In the genomic region with DNA sequence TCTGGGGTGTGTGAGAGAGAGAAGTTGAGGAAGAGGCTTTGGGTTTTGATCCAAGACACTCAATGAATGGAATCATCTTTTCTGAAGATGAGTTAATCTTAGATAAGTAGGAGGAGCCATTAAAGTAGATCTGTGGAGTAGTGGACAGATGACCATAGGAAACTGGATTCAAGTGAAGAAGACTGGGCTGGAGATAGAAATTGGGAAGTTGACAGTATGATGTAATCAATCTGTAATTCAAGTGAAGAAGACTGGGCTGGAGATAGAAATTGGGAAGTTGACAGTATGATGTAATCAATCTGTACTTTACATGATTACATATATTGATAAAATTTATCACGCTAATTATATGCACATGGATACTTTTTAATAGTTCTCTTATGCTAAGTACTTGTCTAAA, we compare ENCODE assay signal across 25 cellular contexts.
DNase-seq lines count a peak whose midpoint lies in the region; ATAC-seq and TF ChIP-seq lines count a peak whose summit lies in the region.
"Had no signal": no experiment of that assay in that cellular context is flagged by ENCODE, and none has a peak within 500 bp of the region (broad histone marks: within the 10 kb centered on the region; RNA-seq: fewer than 3 reads in every experiment).

No MANE protein-coding gene starts in this region.

- no peak overlapping the region for H4K91ac ChIP-seq in IMR-90 (ENCODE audit: insufficient read depth, low read depth, low read length)

- no peaks in the 10 kb centered on the region for H3K27me3 Mint-ChIP-seq in Caco-2 (ENCODE audit: insufficient read depth, unreplicated experiment)
- H3K27me3 Mint-ChIP-seq: CD4-positive, CD25-positive, alpha-beta regulatory T cell; type B pancreatic cell had no signal

- H3K18ac ChIP-seq in IMR-90 (ENCODE audit: low read depth, low read length): no peak overlapping the region

- peaks cover 21% of the 10 kb centered on the region for H3K4me1 Mint-ChIP-seq in Caco-2 (ENCODE audit: low read depth, unreplicated experiment)

- peaks cover 4 to 12% of the 10 kb centered on the region in 2 experiments; a peak in 1 of 4 replicates for H3K79me1 ChIP-seq in IMR-90 (ENCODE audit: low read depth in 1 of 2, low read length in 2 of 2)

- BruUV-seq in Caco-2 (replicated peaks; lab: Mats Ljungman, UMichigan) (no TSS peak), IMR-90 (replicated peaks; lab: Mats Ljungman, UMichigan) (no TSS peak)

- peaks cover 35% of the 10 kb centered on the region for H3K4me1 ChIP-seq in Caco-2
- H3K4me1 ChIP-seq in IMR-90 (ENCODE audit: control insufficient read depth, insufficient read depth, low read length): peaks cover 2% of the 10 kb centered on the region
- no peaks in the 10 kb centered on the region for H3K4me1 ChIP-seq in lower lobe of right lung
- H3K4me1 ChIP-seq: parathyroid adenoma had no signal

- peaks cover 4% of the 10 kb centered on the region for H3K36me3 Mint-ChIP-seq in Caco-2 (ENCODE audit: insufficient read depth, unreplicated experiment)

- ATAC-seq in IMR-90 (ENCODE audit: low read depth) (no peak), lower lobe of right lung (peak; percentile 61), HG02642 (IDR thresholded peaks at IDR 0.05; ENCODE audit: poor library complexity, unreplicated experiment) (no peak)

- no peak overlapping the region for H2BK15ac ChIP-seq in IMR-90 (ENCODE audit: low read depth, low read length)

- no peak for TF ChIP-seq POLR2A in IMR-90 (IDR thresholded peaks at IDR 0.05; ENCODE audit: low read depth, low read length)

- H3K9me3 ChIP-seq in Caco-2 (no peaks in the 10 kb centered on the region), IMR-90 (ENCODE audit: control insufficient read depth, insufficient read depth, low read length) (no peaks in the 10 kb centered on the region), lower lobe of right lung (no peaks in the 10 kb centered on the region)
- H3K9me3 ChIP-seq: SJSA1 had no signal

- peak overlapping the region; percentile 68 for H3K27ac Mint-ChIP-seq in Caco-2 (ENCODE audit: unreplicated experiment)
- H3K27ac Mint-ChIP-seq: CD4-positive, CD25-positive, alpha-beta regulatory T cell; T-helper 1 cell treated with Interleukin-12 subunit alpha and Interleukin-12 subunit beta and Interleukin-4 antibody, amounts not matched to agents 30 μg/mL and 1 μg/mL, for 36 hours; type B pancreatic cell had no signal

- POLR2A ChIA-PET in Caco-2 (lab: Charles Lee): no interaction called here
- POLR2A ChIA-PET in IMR-90 (lab: Charles Lee; ENCODE audit: unreplicated experiment): no interaction called here

- no peak overlapping the region for H3K4me2 ChIP-seq in IMR-90 (ENCODE audit: low read depth, low read length)

- no peak overlapping the region for H3K9ac ChIP-seq in IMR-90 (ENCODE audit: low read depth, low read length)
- H3K9ac ChIP-seq: parathyroid adenoma had no signal

- H3K27me3 ChIP-seq in Caco-2 (replicated peaks; ENCODE audit: control insufficient read depth, insufficient read depth, low read length): no peaks in the 10 kb centered on the region
- no peaks in the 10 kb centered on the region for H3K27me3 ChIP-seq in IMR-90 (ENCODE audit: control insufficient read depth, insufficient read depth, low read length)
- no peaks in the 10 kb centered on the region for H3K27me3 ChIP-seq in lower lobe of right lung (ENCODE audit: low read depth)
- H3K27me3 ChIP-seq: SJSA1 had no signal

- H2BK120ac ChIP-seq in IMR-90 (ENCODE audit: low read depth, low read length): no peak overlapping the region

- H4K20me1 ChIP-seq in IMR-90 (ENCODE audit: insufficient read depth, low read length): no peaks in the 10 kb centered on the region

- H2AFZ ChIP-seq in IMR-90 (replicated peaks; ENCODE audit: low read length, poor library complexity): no peak overlapping the region
- H2AFZ ChIP-seq: parathyroid adenoma had no signal

- no peak overlapping the region for H4K8ac ChIP-seq in IMR-90 (ENCODE audit: low read depth in 2 of 2, low read length in 2 of 2)

- no peak overlapping the region for H2BK20ac ChIP-seq in IMR-90 (ENCODE audit: low read depth, low read length)

- no peak for DNase-seq in Caco-2
- no peak for DNase-seq in IMR-90
- DNase-seq in SKM-1 treated with dmso at 0.1 percent for 144 hours (lab: John Stamatoyannopoulos, UW; ENCODE audit: unreplicated experiment): peak; percentile 59
- no peak for DNase-seq in lower lobe of right lung
- DNase-seq in A172 (ENCODE audit: low spot score): no peak
- no peak for DNase-seq in COR-L47 (lab: John Stamatoyannopoulos, UW)
- DNase-seq: activated CD4-positive, alpha-beta T cell treated with anti-CD3 and anti-CD28 coated beads for 48 hours; activated gamma-delta T cell; activated T-cell treated with anti-CD3 and anti-CD28 coated beads, Interleukin-2, amount 50 U/mL, for 1 hour; CD4-positive, CD25-positive, alpha-beta regulatory T cell; DMS 273 treated with DMSO at 0.1 percent for 48 hours; EL; GOT3; mammary epithelial cell; NCI-H1092; NCI-H187 treated with DMSO at 0.1 percent for 48 hours; NCI-H524 treated with DMSO at 0.1 percent for 48 hours; substantia nigra had no signal

- no peak overlapping the region for H3K4me3 Mint-ChIP-seq in Caco-2 (ENCODE audit: unreplicated experiment)
- H3K4me3 Mint-ChIP-seq: CD4-positive, CD25-positive, alpha-beta regulatory T cell; neural crest cell; T-helper 1 cell treated with Interleukin-12 subunit alpha and Interleukin-12 subunit beta and Interleukin-4 antibody, amounts not matched to agents 30 μg/mL and 1 μg/mL, for 36 hours; type B pancreatic cell had no signal

- dilution Hi-C loops in IMR-90 (cut with HindIII; ENCODE audit: low sequenced_read_pairs, unreplicated experiment): no loop called here

- H3K9me1 ChIP-seq in IMR-90 (ENCODE audit: insufficient read depth, low read length): no peaks in the 10 kb centered on the region

- H3K4me3 ChIP-seq in Caco-2 (ENCODE audit: low read depth, low read length) (no peak overlapping the region), IMR-90 (ENCODE audit: insufficient read depth, low read depth, low read length) (no peak overlapping the region), lower lobe of right lung (no peak overlapping the region)
- H3K4me3 ChIP-seq: SJSA1 had no signal

- H3K36me3 ChIP-seq in Caco-2 (ENCODE audit: control insufficient read depth, insufficient read depth, low read length) (no peaks in the 10 kb centered on the region), IMR-90 (ENCODE audit: control insufficient read depth, insufficient read depth, low read length) (no peaks in the 10 kb centered on the region), lower lobe of right lung (no peaks in the 10 kb centered on the region)
- H3K36me3 ChIP-seq: SJSA1 had no signal

- TF ChIP-seq RAD21 in IMR-90 (IDR thresholded peaks at IDR 0.05; ENCODE audit: low read length): no peak

- intact Hi-C loops in Caco-2 (cut with micrococcal nuclease; ENCODE audit: unreplicated experiment) (no loop called here), IMR-90 (cut with micrococcal nuclease) (no loop called here), lower lobe of right lung (cut with DNase I) (no loop called here)

- H2AK9ac ChIP-seq in IMR-90 (replicated peaks; ENCODE audit: low read depth, low read length, poor library complexity): no peak overlapping the region

- in situ Hi-C loops in IMR-90 (cut with MboI; ENCODE audit: low sequenced_read_pairs): no loop called here

- WGBS in IMR-90 (ENCODE audit: extremely low coverage in 2 of 2, insufficient read length in 1 of 2), 2 experiments: no CpG with 5 or more reads among the region's 1 CpG

- no peak overlapping the region for H2AK5ac ChIP-seq in IMR-90 (ENCODE audit: low read depth, low read length)

- no peak overlapping the region for H3K4ac ChIP-seq in IMR-90 (ENCODE audit: low read depth, low read length)

- H3K23ac ChIP-seq in IMR-90 (ENCODE audit: low read depth, low read length): no peak overlapping the region

- H4K5ac ChIP-seq in IMR-90 (ENCODE audit: low read depth, low read length): no peak overlapping the region

- CTCF ChIA-PET in Caco-2 (lab: Charles Lee) (interaction anchor here (0.6 kb wide), 1 partner anchor 16 kb away, joined by 4 read pairs; no protein-coding TSS in a partner anchor), IMR-90 (lab: Yijun Ruan, JAX) (interaction anchor here (0.7 kb wide), 1 partner anchor 98 kb away, joined by 8 read pairs; no protein-coding TSS in a partner anchor)

- H3K56ac ChIP-seq in IMR-90 (ENCODE audit: extremely low read depth, insufficient read depth, low read length): no peak overlapping the region

- H3K14ac ChIP-seq in IMR-90 (replicated peaks; ENCODE audit: low read depth, low read length): no peak overlapping the region

- no peaks in the 10 kb centered on the region for H3K9me3 Mint-ChIP-seq in Caco-2 (ENCODE audit: unreplicated experiment)
- H3K9me3 Mint-ChIP-seq: T-helper 1 cell treated with Interleukin-12 subunit alpha and Interleukin-12 subunit beta and Interleukin-4 antibody, amounts not matched to agents 30 μg/mL and 1 μg/mL, for 36 hours had no signal

- no peak for TF ChIP-seq CTCF in Caco-2 (IDR thresholded peaks at IDR 0.05; ENCODE audit: insufficient read depth in 1 of 2, low read depth in 1 of 2, low read length in 1 of 2, severe bottlenecking in 1 of 2, unreplicated experiment in 1 of 2)
- TF ChIP-seq CTCF in IMR-90 (conservative IDR thresholded peaks at IDR 0.05; ENCODE audit: low read depth, low read length): no peak
- no peak for TF ChIP-seq CTCF in lower lobe of right lung (IDR thresholded peaks at IDR 0.05)

- no peak overlapping the region for H3K27ac ChIP-seq in IMR-90 (ENCODE audit: insufficient read depth, low read length)
- H3K27ac ChIP-seq in lower lobe of right lung: no peak overlapping the region
- H3K27ac ChIP-seq: parathyroid adenoma, SJSA1, VCaP had no signal

- H2BK5ac ChIP-seq in IMR-90 (ENCODE audit: low read depth, low read length, poor library complexity, severe bottlenecking): no peak overlapping the region

TF ChIP-seq in IMR-90, 13 proteins besides CTCF, POLR2A, EP300 and RAD21 (continues in another document):
- TF ChIP-seq, protein P1, sequence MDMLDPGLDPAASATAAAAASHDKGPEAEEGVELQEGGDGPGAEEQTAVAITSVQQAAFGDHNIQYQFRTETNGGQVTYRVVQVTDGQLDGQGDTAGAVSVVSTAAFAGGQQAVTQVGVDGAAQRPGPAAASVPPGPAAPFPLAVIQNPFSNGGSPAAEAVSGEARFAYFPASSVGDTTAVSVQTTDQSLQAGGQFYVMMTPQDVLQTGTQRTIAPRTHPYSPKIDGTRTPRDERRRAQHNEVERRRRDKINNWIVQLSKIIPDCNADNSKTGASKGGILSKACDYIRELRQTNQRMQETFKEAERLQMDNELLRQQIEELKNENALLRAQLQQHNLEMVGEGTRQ (IDR thresholded peaks at IDR 0.05; ENCODE audit: low read depth, low read length): no peak
- TF ChIP-seq RFX5 (IDR thresholded peaks at IDR 0.05; ENCODE audit: low read depth, low read length) (no peak), MXI1 (IDR thresholded peaks at IDR 0.05; ENCODE audit: borderline replicate concordance, low read depth, low read length) (no peak), CEBPB (IDR thresholded peaks at IDR 0.05; ENCODE audit: low read depth, low read length) (peak; percentile 50; the same call in 1 of the 2 replicates)

Comparison
In these comparisons a context has a peak if more than half of its experiments do, and no peak if none do; other contexts are left out.
1. ATAC-seq: peak in lower lobe of right lung (2 of 2); none in IMR-90 (single experiment) and HG02642 (single experiment).